In the genomic region with DNA sequence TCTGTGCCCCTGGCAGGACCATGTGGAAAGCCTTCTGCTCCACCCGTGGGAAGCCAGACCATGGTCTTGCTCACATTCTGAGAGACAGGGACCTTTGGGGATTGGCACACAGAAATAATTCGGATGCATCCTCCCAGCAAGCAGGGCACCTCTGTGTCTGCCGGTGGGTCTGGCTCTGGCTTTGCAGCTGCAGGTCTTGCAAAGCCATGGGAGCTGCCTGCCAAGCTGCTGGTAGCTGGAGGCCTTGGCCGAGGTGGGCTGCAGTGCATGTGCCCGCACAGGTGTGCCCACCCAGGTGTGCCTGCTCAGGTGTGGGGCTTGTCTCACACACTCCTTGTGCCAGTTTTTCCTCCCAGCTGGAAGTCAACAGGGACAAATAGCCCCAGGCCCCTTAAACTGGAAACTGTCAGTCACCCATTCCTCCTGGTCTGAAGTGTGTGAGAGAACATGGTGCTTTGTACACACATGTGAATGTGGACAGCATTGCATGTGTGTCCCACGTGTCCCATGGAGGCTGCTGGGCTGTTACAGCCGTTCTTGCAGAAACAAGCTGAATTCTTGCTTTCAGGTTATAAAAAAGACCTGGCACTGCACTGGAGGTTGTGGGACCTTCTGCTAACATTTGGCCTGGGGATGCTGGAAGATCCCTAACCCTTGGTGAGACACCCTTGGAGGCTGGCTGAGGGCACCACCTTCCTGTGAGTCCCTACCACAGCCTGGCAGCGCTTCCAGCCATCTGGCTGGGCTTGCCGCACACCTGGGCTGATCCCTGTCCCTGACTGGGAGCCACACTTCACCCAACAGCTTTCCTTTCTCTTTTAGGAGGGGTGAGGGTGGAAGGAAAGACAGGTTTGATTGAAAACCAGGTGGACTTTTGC, we compare ENCODE assay signal across 30 cellular contexts. TPM values are rescaled to one million over a fixed set of nuclear protein-coding genes. Genes with fewer than 3 reads are reported as not detected.
A peak's percentile ranks its signal among the peaks of the same experiment; 100 is the strongest.
DNase-seq lines count a peak whose midpoint lies in the region; TF ChIP-seq lines count a peak whose summit lies in the region.
"Had no signal": no experiment of that assay in that cellular context is flagged by ENCODE, and none has a peak within 500 bp of the region (broad histone marks: within the 10 kb centered on the region; RNA-seq: fewer than 3 reads in every experiment).

No MANE protein-coding gene starts in this region.

- H3K9me3 ChIP-seq in sigmoid colon: no peaks in the 10 kb centered on the region
- H3K9me3 ChIP-seq: SK-N-SH had no signal

- H3K4me3 Mint-ChIP-seq in activated CD4-positive, alpha-beta T cell treated with anti-CD3 and anti-CD28 coated beads, Interleukin-2, amount 10 ng/mL, durations not matched to agents 24 days and 14 days: no peak overlapping the region
- H3K4me3 Mint-ChIP-seq: activated naive CD8-positive, alpha-beta T cell treated with anti-CD3 and anti-CD28 coated beads, Interleukin-2, amount 50 U/mL, for 24 hours; central memory CD8-positive, alpha-beta T cell; mesothelial cell of epicardium; naive thymus-derived CD4-positive, alpha-beta T cell; type B pancreatic cell had no signal

- no peak overlapping the region for H3K27ac Mint-ChIP-seq in activated CD4-positive, alpha-beta T cell treated with anti-CD3 and anti-CD28 coated beads, Interleukin-2, amount 10 ng/mL, durations not matched to agents 24 days and 14 days
- H3K27ac Mint-ChIP-seq: activated naive CD8-positive, alpha-beta T cell treated with anti-CD3 and anti-CD28 coated beads, Interleukin-2, amount 50 U/mL, for 24 hours; mesothelial cell of epicardium; naive thymus-derived CD4-positive, alpha-beta T cell; type B pancreatic cell had no signal

- H3K36me3 ChIP-seq in sigmoid colon: no peaks in the 10 kb centered on the region

- 69 to 86% methylated on average over 9 of the region's 9 CpGs for WGBS in sigmoid colon, 2 donors

- DNase-seq in NCI-H748 (lab: John Stamatoyannopoulos, UW; ENCODE audit: unreplicated experiment) (peak; percentile 23), NCI-H748 treated with DMSO at 0.1 percent for 48 hours (lab: John Stamatoyannopoulos, UW) (no peak), HS-5 (ENCODE audit: low read depth) (peak; percentile 0), NCI-H774 (lab: John Stamatoyannopoulos, UW) (peak; percentile 62), sigmoid colon (peak; percentile 55), NCI-H1048 (lab: John Stamatoyannopoulos, UW) (no peak), amygdala (lab: John Stamatoyannopoulos, UW) (no peak)
- DNase-seq in activated CD4-positive, alpha-beta T cell treated with anti-CD3 and anti-CD28 coated beads, Interleukin-2, amount 10 ng/mL, durations not matched to agents 24 days and 14 days: no peak
- DNase-seq: activated CD4-positive, alpha-beta T cell treated with anti-CD3 and anti-CD28 coated beads, Interleukin-2, amount 50 U/mL, for 4 hours; activated CD4-positive, CD25-positive, alpha-beta regulatory T cell; activated naive CD4-positive, alpha-beta T cell; activated naive CD8-positive, alpha-beta T cell treated with anti-CD3 and anti-CD28 coated beads, Interleukin-2, amount 50 U/mL, for 24 hours; activated T-cell treated with anti-CD3 and anti-CD28 coated beads, Interleukin-2, amount 50 U/mL, for 48 hours; dermis blood vessel endothelial cell; IMR-90; naive thymus-derived CD4-positive, alpha-beta T cell; NCI-H187 treated with DMSO at 0.1 percent for 48 hours; occipital lobe; SK-N-SH; stimulated activated CD4-positive, alpha-beta T cell treated with anti-CD3 and anti-CD28 coated beads, Interleukin-15, amount 100 ng/mL, for 24 hours; stimulated activated CD4-positive, alpha-beta T cell treated with anti-CD3 and anti-CD28 coated beads, Interleukin-4, amount 100 ng/mL, for 4 hours had no signal

- intact Hi-C loops in sigmoid colon (cut with DNase I): no loop called here
- intact Hi-C loops in activated CD4-positive, alpha-beta T cell treated with anti-CD3 and anti-CD28 coated beads, Interleukin-2, amount 10 ng/mL, durations not matched to agents 24 days and 14 days (cut with micrococcal nuclease): no loop called here

- H3K27ac ChIP-seq in sigmoid colon: no peak overlapping the region

- H3K36me3 Mint-ChIP-seq in activated CD4-positive, alpha-beta T cell treated with anti-CD3 and anti-CD28 coated beads, Interleukin-2, amount 10 ng/mL, durations not matched to agents 24 days and 14 days (ENCODE audit: low read depth): no peaks in the 10 kb centered on the region
- H3K36me3 Mint-ChIP-seq: mesothelial cell of epicardium; naive thymus-derived CD4-positive, alpha-beta T cell; type B pancreatic cell had no signal

- no peak overlapping the region for H3K4me3 ChIP-seq in sigmoid colon

- no peak for TF ChIP-seq CTCF in sigmoid colon (IDR thresholded peaks at IDR 0.05)

- no peaks in the 10 kb centered on the region for H3K27me3 Mint-ChIP-seq in activated CD4-positive, alpha-beta T cell treated with anti-CD3 and anti-CD28 coated beads, Interleukin-2, amount 10 ng/mL, durations not matched to agents 24 days and 14 days
- H3K27me3 Mint-ChIP-seq: activated naive CD8-positive, alpha-beta T cell treated with anti-CD3 and anti-CD28 coated beads, Interleukin-2, amount 50 U/mL, for 24 hours; central memory CD8-positive, alpha-beta T cell had no signal

- peaks cover 0 to 14% (median 8%) of the 10 kb centered on the region in 4 donors for H3K4me1 ChIP-seq in sigmoid colon

- H3K4me1 Mint-ChIP-seq in activated CD4-positive, alpha-beta T cell treated with anti-CD3 and anti-CD28 coated beads, Interleukin-2, amount 10 ng/mL, durations not matched to agents 24 days and 14 days: no peaks in the 10 kb centered on the region
- H3K4me1 Mint-ChIP-seq: activated naive CD8-positive, alpha-beta T cell treated with anti-CD3 and anti-CD28 coated beads, Interleukin-2, amount 50 U/mL, for 24 hours; central memory CD8-positive, alpha-beta T cell; mesothelial cell of epicardium; naive thymus-derived CD4-positive, alpha-beta T cell had no signal

- H3K9me3 Mint-ChIP-seq in activated CD4-positive, alpha-beta T cell treated with anti-CD3 and anti-CD28 coated beads, Interleukin-2, amount 10 ng/mL, durations not matched to agents 24 days and 14 days: peaks cover 4% of the 10 kb centered on the region
- H3K9me3 Mint-ChIP-seq: activated naive CD8-positive, alpha-beta T cell treated with anti-CD3 and anti-CD28 coated beads, Interleukin-2, amount 50 U/mL, for 24 hours; central memory CD8-positive, alpha-beta T cell; mesothelial cell of epicardium; type B pancreatic cell had no signal

- no peaks in the 10 kb centered on the region for H3K27me3 ChIP-seq in sigmoid colon

- TF ChIP-seq POLR2A in sigmoid colon (IDR thresholded peaks at IDR 0.05): no peak

- no peak for TF ChIP-seq EP300 in sigmoid colon (IDR thresholded peaks at IDR 0.05)

RNA-seq across cellular contexts. Expression of a gene that starts 54.9 kb away (rescaled TPM):
- 100 to 1,000 TPM in 1 of 4 donors, 10 to 100 TPM in 3; 23.9 to 130 (median 52.9) TPM for total RNA-seq in sigmoid colon
- polyA plus RNA-seq in sigmoid colon: 10 to 100 TPM in 1 of 3 donors, 1 to 10 TPM in 2; 4.2 to 33.5 (median 6.2) TPM
- not detected in 2 replicates for total RNA-seq in activated CD4-positive, alpha-beta T cell treated with anti-CD3 and anti-CD28 coated beads, Interleukin-2, amount 10 ng/mL, durations not matched to agents 24 days and 14 days
- total RNA-seq: Daoy; dermis blood vessel endothelial cell; fibroblast of villous mesenchyme; IMR-90; LHCN-M2; naive thymus-derived CD4-positive, alpha-beta T cell; pulmonary artery endothelial cell; T-helper 1 cell treated with Interleukin-12 subunit alpha and Interleukin-12 subunit beta and Interleukin-4 antibody, amounts not matched to agents 30 ng/mL and 1 ng/mL, for 36 hours had no signal
- polyA plus RNA-seq: BJ; IMR-90; naive thymus-derived CD4-positive, alpha-beta T cell; SK-N-SH had no signal

Comparison
In these comparisons a context has a peak if more than half of its experiments do, and no peak if none do; other contexts are left out.
1. DNase-seq: peak in NCI-H748 (single experiment), HS-5 (single experiment), NCI-H774 (single experiment) and sigmoid colon (single experiment); none in NCI-H748 treated with DMSO at 0.1 percent for 48 hours (single experiment), NCI-H1048 (single experiment), activated CD4-positive, alpha-beta T cell treated with anti-CD3 and anti-CD28 coated beads, Interleukin-2, amount 10 ng/mL, durations not matched to agents 24 days and 14 days (single experiment) and amygdala (0 of 56).
2. RNA of a gene that starts 54.9 kb away (total RNA-seq): 23.9 to 130 TPM in sigmoid colon; not detected in activated CD4-positive, alpha-beta T cell treated with anti-CD3 and anti-CD28 coated beads, Interleukin-2, amount 10 ng/mL, durations not matched to agents 24 days and 14 days; every median in the first group is over 10 times any median in the second.